1 cellular context compared by ENCODE assay signal in the genomic region with DNA sequence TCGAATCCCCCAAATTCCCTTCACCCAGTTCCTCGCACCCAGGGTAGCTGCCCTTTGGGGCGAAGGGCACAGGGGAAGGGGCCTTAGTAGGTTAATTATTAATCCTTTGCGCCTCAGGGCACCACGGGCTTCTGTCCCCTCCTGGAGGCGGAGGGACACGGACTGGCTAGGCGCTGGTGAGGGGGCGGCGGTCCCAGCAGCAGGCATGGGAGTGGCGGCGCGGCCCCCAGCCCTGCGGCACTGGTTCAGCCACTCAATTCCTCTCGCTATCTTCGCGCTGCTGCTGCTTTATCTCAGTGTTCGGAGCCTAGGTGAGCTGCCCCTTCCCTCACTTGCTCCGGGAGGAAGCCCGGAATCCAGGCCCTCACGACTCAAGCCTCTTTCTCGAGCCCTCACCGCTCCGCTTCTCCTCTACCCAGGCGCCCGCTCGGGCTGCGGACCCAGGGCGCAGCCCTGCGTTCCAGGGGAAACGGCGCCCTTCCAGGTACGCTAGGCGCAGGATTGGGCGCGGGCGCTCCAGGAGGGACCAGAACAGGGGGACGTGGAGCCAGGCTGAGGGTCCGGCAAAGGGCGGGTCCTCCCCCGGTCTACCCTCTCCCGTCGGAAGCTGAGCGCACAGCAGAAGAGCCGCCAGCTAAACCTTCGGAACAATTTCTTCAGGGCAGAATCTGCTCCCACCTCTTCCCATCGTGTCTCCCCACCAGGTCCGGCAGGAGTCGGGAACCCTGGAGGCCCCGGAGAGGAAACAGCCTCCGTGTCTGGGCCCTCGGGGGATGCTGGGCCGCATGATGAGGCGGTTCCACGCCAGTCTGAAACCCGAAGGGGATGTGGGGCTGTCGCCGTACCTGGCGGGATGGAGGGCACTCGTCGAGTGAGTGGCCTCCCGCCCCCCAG.
TF ChIP-seq lines count a peak whose summit lies in the region.

Gene GLTPD2, plus strand, starts transcription at position 158 of the 894 bp plus-strand sequence. Its CDS starts 48 bp downstream, at position 206.

TF ChIP-seq in endothelial cell of umbilical vein, 7 proteins besides CTCF, POLR2A, EP300 and RAD21 (continued from another document):
- TF ChIP-seq MYC (IDR thresholded peaks at IDR 0.05; ENCODE audit: low read depth, low read length): no peak
- TF ChIP-seq MAX (IDR thresholded peaks at IDR 0.05; ENCODE audit: insufficient read depth, insufficient read length): no peak
- no peak for TF ChIP-seq EZH2 (IDR thresholded peaks at IDR 0.05; ENCODE audit: borderline replicate concordance, low read depth, low read length, severe bottlenecking)
- TF ChIP-seq GATA2 (IDR thresholded peaks at IDR 0.05; ENCODE audit: insufficient read depth, insufficient read length, low read depth, low read length): no peak
- TF ChIP-seq POLR2AphosphoS5 (IDR thresholded peaks at IDR 0.05; ENCODE audit: insufficient read depth, low read depth, low read length): no peak
